ENCODE assay signal across 7 cellular contexts in genomic region chr19:36115453-36116343, GRCh38. TPM values are rescaled to one million over a fixed set of nuclear protein-coding genes. Genes with fewer than 3 reads are reported as not detected.
DNase-seq lines count a peak whose midpoint lies in the region; ATAC-seq and TF ChIP-seq lines count a peak whose summit lies in the region.

TSS of gene TBCB (plus strand) at chr19:36115468. CDS start at chr19:36115561, 93 bp downstream.

- peak within 1 kb of the TSS; percentile 84 for H3K4me3 Mint-ChIP-seq in activated naive CD4-positive, alpha-beta T cell treated with anti-CD3 and anti-CD28 coated beads, Interleukin-2, amount 10 ng/mL, durations not matched to agents 7 days and 5 days

- H3K27me3 ChIP-seq in left ventricle myocardium inferior (ENCODE audit: low read depth) = no peaks in the 10 kb centered on the region

- CTCF ChIA-PET in activated naive CD4-positive, alpha-beta T cell treated with anti-CD3 and anti-CD28 coated beads, Interleukin-2, amount 10 ng/mL, durations not matched to agents 7 days and 5 days (lab: Charles Lee) = interaction anchor here (1.0 to 2.9 kb wide), 2 partner anchors 13 to 58 kb away, joined by 3 to 10 read pairs; no protein-coding TSS in a partner anchor

- intact Hi-C loops in left ventricle myocardium inferior (cut with micrococcal nuclease) (no loop called here), sciatic nerve (cut with DNase I) (loop anchor here (10.0 kb wide), 1 partner anchor 51 kb away; no protein-coding TSS in a partner anchor)

- peak; percentile 45 for DNase-seq in SK-N-DZ (ENCODE audit: low spot score)
- peak; percentile 92 for DNase-seq in activated naive CD4-positive, alpha-beta T cell treated with anti-CD3 and anti-CD28 coated beads, Interleukin-2, amount 10 ng/mL, durations not matched to agents 7 days and 5 days
- DNase-seq in left ventricle myocardium inferior = peak; percentile 86
- DNase-seq in sciatic nerve (ENCODE audit: low spot score) = peak; percentile 92
- no peak for DNase-seq in AG08396 (ENCODE audit: low spot score)

- H3K36me3 ChIP-seq in left ventricle myocardium inferior = peaks cover 47% of the 10 kb centered on the region

- H3K27me3 Mint-ChIP-seq in activated naive CD4-positive, alpha-beta T cell treated with anti-CD3 and anti-CD28 coated beads, Interleukin-2, amount 10 ng/mL, durations not matched to agents 7 days and 5 days = peaks cover 9% of the 10 kb centered on the region

- peaks cover 35% of the 10 kb centered on the region for H3K4me1 ChIP-seq in left ventricle myocardium inferior

- H3K36me3 Mint-ChIP-seq in activated naive CD4-positive, alpha-beta T cell treated with anti-CD3 and anti-CD28 coated beads, Interleukin-2, amount 10 ng/mL, durations not matched to agents 7 days and 5 days = peaks cover 38% of the 10 kb centered on the region

- H3K4me3 ChIP-seq in left ventricle myocardium inferior = peak within 1 kb of the TSS; percentile 83

- no peak for TF ChIP-seq CTCF in left ventricle myocardium inferior (IDR thresholded peaks at IDR 0.05; ENCODE audit: borderline replicate concordance)

- H3K9me3 ChIP-seq in left ventricle myocardium inferior (replicated peaks) = no peaks in the 10 kb centered on the region

- ATAC-seq in GM18907 (IDR thresholded peaks at IDR 0.05; ENCODE audit: unreplicated experiment) = peak; percentile 36
- ATAC-seq in HG03095 (IDR thresholded peaks at IDR 0.05; ENCODE audit: unreplicated experiment) = peak; percentile 25
- ATAC-seq in sciatic nerve = peak; percentile 42

- peaks cover 45% of the 10 kb centered on the region for H3K4me1 Mint-ChIP-seq in activated naive CD4-positive, alpha-beta T cell treated with anti-CD3 and anti-CD28 coated beads, Interleukin-2, amount 10 ng/mL, durations not matched to agents 7 days and 5 days

- peak within 1 kb of the TSS; percentile 93 for H3K27ac ChIP-seq in left ventricle myocardium inferior (replicated peaks)

- peak within 1 kb of the TSS; percentile 93 for H3K27ac Mint-ChIP-seq in activated naive CD4-positive, alpha-beta T cell treated with anti-CD3 and anti-CD28 coated beads, Interleukin-2, amount 10 ng/mL, durations not matched to agents 7 days and 5 days

- H3K9me3 Mint-ChIP-seq in activated naive CD4-positive, alpha-beta T cell treated with anti-CD3 and anti-CD28 coated beads, Interleukin-2, amount 10 ng/mL, durations not matched to agents 7 days and 5 days = no peaks in the 10 kb centered on the region

RNA-seq across cellular contexts. Expression of gene TBCB, which starts in this region (rescaled TPM):
- 281 and 357 TPM in 2 replicates for polyA plus RNA-seq in SK-N-DZ (2014; cell fraction: cytosol; rRNA removed)
- polyA plus RNA-seq in SK-N-DZ (2014; cell fraction: nucleus; rRNA removed) = 171 and 185 TPM in 2 replicates
- total RNA-seq in left ventricle myocardium inferior = 94.9 TPM
- total RNA-seq in sciatic nerve = 173 TPM
